In genomic region chr7:36161996-36162395, GRCh38 we compare ENCODE assay signal across 2 cellular contexts.
TF ChIP-seq lines count a peak whose summit lies in the region.

No MANE protein-coding gene starts in this region.

TF ChIP-seq in A549, 52 proteins besides CTCF, POLR2A, EP300 and RAD21 (continued from another document):
- TF ChIP-seq HMGXB4 (CRISPR knock-in tag; IDR thresholded peaks at IDR 0.05; ENCODE audit: borderline replicate concordance), result no peak
- TF ChIP-seq ZC3H11A (IDR thresholded peaks at IDR 0.05), result no peak

TF ChIP-seq in HCT116, 20 proteins besides CTCF, POLR2A, EP300 and RAD21 (continued from another document):
- TF ChIP-seq REST (IDR thresholded peaks at IDR 0.05; ENCODE audit: low read depth), result no peak
- no peak for TF ChIP-seq ATF3 (IDR thresholded peaks at IDR 0.05)
- TF ChIP-seq POLR2AphosphoS5 (IDR thresholded peaks at IDR 0.05; ENCODE audit: low read depth, low read length), result no peak
- TF ChIP-seq MAX (IDR thresholded peaks at IDR 0.05), result no peak
- TF ChIP-seq ZFX (IDR thresholded peaks at IDR 0.05), result no peak
- no peak for TF ChIP-seq CBX3 (IDR thresholded peaks at IDR 0.05; ENCODE audit: low read depth)
- no peak for TF ChIP-seq TCF7L2 (IDR thresholded peaks at IDR 0.05; ENCODE audit: borderline replicate concordance, extremely low read depth, insufficient read depth, insufficient read length)
- TF ChIP-seq EZH2phosphoT487 (IDR thresholded peaks at IDR 0.05; ENCODE audit: borderline replicate concordance), result no peak
- no peak for TF ChIP-seq EGR1 (IDR thresholded peaks at IDR 0.05; ENCODE audit: low read depth)
- TF ChIP-seq ELF1 (IDR thresholded peaks at IDR 0.05; ENCODE audit: borderline replicate concordance, low read depth), result no peak
- TF ChIP-seq SP1 (IDR thresholded peaks at IDR 0.05; ENCODE audit: low read depth), result no peak
TF ChIP-seq in HCT116: peak in this region for 0.
